Comparison of ENCODE assay signal across 1 cellular context in the genomic region with DNA sequence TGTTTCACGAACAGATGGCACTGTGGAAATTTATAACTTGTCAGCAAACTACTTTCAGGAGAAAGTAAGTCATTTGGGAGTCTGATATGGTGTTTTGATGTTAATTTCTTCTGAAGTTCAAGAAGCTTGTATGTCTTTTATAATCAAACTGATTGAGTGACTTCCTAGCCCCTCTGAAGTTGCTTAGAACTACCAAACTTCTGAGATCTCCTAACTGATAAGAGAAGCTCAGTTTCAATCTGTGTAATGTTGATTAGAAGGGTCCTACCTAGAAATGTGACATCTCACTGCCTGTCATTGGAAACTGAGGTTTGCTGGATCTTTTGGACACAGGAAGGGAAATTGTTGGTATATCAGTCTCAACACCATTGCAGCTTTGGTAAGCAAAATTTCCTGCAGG.
TF ChIP-seq lines count a peak whose summit lies in the region.

No MANE protein-coding gene starts in this region.

TF ChIP-seq in H1, 55 proteins besides CTCF, POLR2A, EP300 and RAD21:
- no peak for TF ChIP-seq EGR1 (IDR thresholded peaks at IDR 0.05; ENCODE audit: borderline replicate concordance, low read depth, low read length)
- no peak for TF ChIP-seq HDAC6 (IDR thresholded peaks at IDR 0.05; ENCODE audit: low read depth, low read length)
- TF ChIP-seq BACH1 (IDR thresholded peaks at IDR 0.05; ENCODE audit: low read length): no peak
- TF ChIP-seq, protein P1, sequence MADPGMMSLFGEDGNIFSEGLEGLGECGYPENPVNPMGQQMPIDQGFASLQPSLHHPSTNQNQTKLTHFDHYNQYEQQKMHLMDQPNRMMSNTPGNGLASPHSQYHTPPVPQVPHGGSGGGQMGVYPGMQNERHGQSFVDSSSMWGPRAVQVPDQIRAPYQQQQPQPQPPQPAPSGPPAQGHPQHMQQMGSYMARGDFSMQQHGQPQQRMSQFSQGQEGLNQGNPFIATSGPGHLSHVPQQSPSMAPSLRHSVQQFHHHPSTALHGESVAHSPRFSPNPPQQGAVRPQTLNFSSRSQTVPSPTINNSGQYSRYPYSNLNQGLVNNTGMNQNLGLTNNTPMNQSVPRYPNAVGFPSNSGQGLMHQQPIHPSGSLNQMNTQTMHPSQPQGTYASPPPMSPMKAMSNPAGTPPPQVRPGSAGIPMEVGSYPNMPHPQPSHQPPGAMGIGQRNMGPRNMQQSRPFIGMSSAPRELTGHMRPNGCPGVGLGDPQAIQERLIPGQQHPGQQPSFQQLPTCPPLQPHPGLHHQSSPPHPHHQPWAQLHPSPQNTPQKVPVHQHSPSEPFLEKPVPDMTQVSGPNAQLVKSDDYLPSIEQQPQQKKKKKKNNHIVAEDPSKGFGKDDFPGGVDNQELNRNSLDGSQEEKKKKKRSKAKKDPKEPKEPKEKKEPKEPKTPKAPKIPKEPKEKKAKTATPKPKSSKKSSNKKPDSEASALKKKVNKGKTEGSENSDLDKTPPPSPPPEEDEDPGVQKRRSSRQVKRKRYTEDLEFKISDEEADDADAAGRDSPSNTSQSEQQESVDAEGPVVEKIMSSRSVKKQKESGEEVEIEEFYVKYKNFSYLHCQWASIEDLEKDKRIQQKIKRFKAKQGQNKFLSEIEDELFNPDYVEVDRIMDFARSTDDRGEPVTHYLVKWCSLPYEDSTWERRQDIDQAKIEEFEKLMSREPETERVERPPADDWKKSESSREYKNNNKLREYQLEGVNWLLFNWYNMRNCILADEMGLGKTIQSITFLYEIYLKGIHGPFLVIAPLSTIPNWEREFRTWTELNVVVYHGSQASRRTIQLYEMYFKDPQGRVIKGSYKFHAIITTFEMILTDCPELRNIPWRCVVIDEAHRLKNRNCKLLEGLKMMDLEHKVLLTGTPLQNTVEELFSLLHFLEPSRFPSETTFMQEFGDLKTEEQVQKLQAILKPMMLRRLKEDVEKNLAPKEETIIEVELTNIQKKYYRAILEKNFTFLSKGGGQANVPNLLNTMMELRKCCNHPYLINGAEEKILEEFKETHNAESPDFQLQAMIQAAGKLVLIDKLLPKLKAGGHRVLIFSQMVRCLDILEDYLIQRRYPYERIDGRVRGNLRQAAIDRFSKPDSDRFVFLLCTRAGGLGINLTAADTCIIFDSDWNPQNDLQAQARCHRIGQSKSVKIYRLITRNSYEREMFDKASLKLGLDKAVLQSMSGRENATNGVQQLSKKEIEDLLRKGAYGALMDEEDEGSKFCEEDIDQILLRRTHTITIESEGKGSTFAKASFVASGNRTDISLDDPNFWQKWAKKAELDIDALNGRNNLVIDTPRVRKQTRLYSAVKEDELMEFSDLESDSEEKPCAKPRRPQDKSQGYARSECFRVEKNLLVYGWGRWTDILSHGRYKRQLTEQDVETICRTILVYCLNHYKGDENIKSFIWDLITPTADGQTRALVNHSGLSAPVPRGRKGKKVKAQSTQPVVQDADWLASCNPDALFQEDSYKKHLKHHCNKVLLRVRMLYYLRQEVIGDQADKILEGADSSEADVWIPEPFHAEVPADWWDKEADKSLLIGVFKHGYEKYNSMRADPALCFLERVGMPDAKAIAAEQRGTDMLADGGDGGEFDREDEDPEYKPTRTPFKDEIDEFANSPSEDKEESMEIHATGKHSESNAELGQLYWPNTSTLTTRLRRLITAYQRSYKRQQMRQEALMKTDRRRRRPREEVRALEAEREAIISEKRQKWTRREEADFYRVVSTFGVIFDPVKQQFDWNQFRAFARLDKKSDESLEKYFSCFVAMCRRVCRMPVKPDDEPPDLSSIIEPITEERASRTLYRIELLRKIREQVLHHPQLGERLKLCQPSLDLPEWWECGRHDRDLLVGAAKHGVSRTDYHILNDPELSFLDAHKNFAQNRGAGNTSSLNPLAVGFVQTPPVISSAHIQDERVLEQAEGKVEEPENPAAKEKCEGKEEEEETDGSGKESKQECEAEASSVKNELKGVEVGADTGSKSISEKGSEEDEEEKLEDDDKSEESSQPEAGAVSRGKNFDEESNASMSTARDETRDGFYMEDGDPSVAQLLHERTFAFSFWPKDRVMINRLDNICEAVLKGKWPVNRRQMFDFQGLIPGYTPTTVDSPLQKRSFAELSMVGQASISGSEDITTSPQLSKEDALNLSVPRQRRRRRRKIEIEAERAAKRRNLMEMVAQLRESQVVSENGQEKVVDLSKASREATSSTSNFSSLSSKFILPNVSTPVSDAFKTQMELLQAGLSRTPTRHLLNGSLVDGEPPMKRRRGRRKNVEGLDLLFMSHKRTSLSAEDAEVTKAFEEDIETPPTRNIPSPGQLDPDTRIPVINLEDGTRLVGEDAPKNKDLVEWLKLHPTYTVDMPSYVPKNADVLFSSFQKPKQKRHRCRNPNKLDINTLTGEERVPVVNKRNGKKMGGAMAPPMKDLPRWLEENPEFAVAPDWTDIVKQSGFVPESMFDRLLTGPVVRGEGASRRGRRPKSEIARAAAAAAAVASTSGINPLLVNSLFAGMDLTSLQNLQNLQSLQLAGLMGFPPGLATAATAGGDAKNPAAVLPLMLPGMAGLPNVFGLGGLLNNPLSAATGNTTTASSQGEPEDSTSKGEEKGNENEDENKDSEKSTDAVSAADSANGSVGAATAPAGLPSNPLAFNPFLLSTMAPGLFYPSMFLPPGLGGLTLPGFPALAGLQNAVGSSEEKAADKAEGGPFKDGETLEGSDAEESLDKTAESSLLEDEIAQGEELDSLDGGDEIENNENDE (IDR thresholded peaks at IDR 0.05; ENCODE audit: insufficient replicate concordance, low read length): no peak
- TF ChIP-seq, protein P2, sequence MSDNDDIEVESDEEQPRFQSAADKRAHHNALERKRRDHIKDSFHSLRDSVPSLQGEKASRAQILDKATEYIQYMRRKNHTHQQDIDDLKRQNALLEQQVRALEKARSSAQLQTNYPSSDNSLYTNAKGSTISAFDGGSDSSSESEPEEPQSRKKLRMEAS (IDR thresholded peaks at IDR 0.05): no peak
- no peak for TF ChIP-seq YY1 (IDR thresholded peaks at IDR 0.05; ENCODE audit: low read depth, low read length)
TF ChIP-seq in H1: peak in this region for 0.
